ENCODE assay signal across 22 cellular contexts in genomic region chr2:235911633-235912032, GRCh38.
"Had no signal": no experiment of that assay in that cellular context is flagged by ENCODE, and none has a peak within 500 bp of the region (broad histone marks: within the 10 kb centered on the region; RNA-seq: fewer than 3 reads in every experiment).

No MANE protein-coding gene starts in this region.

- DNase-seq: activated B cell treated with CpG ODN at 0.5 μM for 24 hours; activated CD4-positive, alpha-beta memory T cell treated with anti-CD3 and anti-CD28 coated beads for 36 hours; activated CD4-positive, alpha-beta T cell treated with anti-CD3 and anti-CD28 coated beads, Interleukin-2, amount 10 ng/mL, durations not matched to agents 7 days and 5 days; activated CD8-positive, alpha-beta memory T cell treated with anti-CD3 and anti-CD28 coated beads for 24 hours; activated gamma-delta T cell; activated naive CD4-positive, alpha-beta T cell treated with anti-CD3 and anti-CD28 coated beads, Interleukin-2, amount 10 ng/mL, durations not matched to agents 7 days and 5 days; activated naive CD8-positive, alpha-beta T cell treated with anti-CD3 and anti-CD28 coated beads for 36 hours; activated T-cell treated with anti-CD3 and anti-CD28 coated beads, Interleukin-2, amount 50 U/mL, for 4 hours; brain microvascular endothelial cell; MG63; NCI-H1092; NCI-H1417; NCI-H1930; NCI-H345; NCI-H510A; NCI-H526 treated with DMSO at 0.1 percent for 48 hours; NCI-H82; T-helper 2 cell had no signal

- H3K36me3 ChIP-seq: brain microvascular endothelial cell, cardiac muscle cell, MG63 had no signal

- H3K27ac ChIP-seq: brain microvascular endothelial cell, cardiac muscle cell, SK-N-MC had no signal

- H3K4me3 Mint-ChIP-seq: activated B cell treated with CpG ODN at 0.5 μM for 24 hours; activated CD4-positive, alpha-beta memory T cell treated with anti-CD3 and anti-CD28 coated beads for 36 hours; activated CD4-positive, alpha-beta T cell treated with anti-CD3 and anti-CD28 coated beads, Interleukin-2, amount 10 ng/mL, durations not matched to agents 7 days and 5 days; activated naive CD4-positive, alpha-beta T cell treated with anti-CD3 and anti-CD28 coated beads, Interleukin-2, amount 10 ng/mL, durations not matched to agents 7 days and 5 days; activated naive CD8-positive, alpha-beta T cell treated with anti-CD3 and anti-CD28 coated beads for 36 hours; activated T-cell treated with anti-CD3 and anti-CD28 coated beads, Interleukin-2, amount 50 U/mL, for 4 hours; activated T-helper 17 cell treated with anti-CD3 and anti-CD28 coated beads, Interleukin-2, amount 50 U/mL, for 72 hours; T-cell had no signal

- H3K4me3 ChIP-seq: cardiac muscle cell, MG63, SK-N-MC had no signal

- H3K9me3 Mint-ChIP-seq: activated CD4-positive, alpha-beta T cell treated with anti-CD3 and anti-CD28 coated beads, Interleukin-2, amount 10 ng/mL, durations not matched to agents 7 days and 5 days; activated naive CD4-positive, alpha-beta T cell treated with anti-CD3 and anti-CD28 coated beads, Interleukin-2, amount 10 ng/mL, durations not matched to agents 7 days and 5 days had no signal

- H3K27me3 ChIP-seq: brain microvascular endothelial cell, cardiac muscle cell, MG63 had no signal

- H3K27ac Mint-ChIP-seq: activated B cell treated with CpG ODN at 0.5 μM for 24 hours; activated CD4-positive, alpha-beta memory T cell treated with anti-CD3 and anti-CD28 coated beads for 36 hours; activated CD4-positive, alpha-beta T cell treated with anti-CD3 and anti-CD28 coated beads, Interleukin-2, amount 10 ng/mL, durations not matched to agents 7 days and 5 days; activated naive CD4-positive, alpha-beta T cell treated with anti-CD3 and anti-CD28 coated beads, Interleukin-2, amount 10 ng/mL, durations not matched to agents 7 days and 5 days; activated naive CD8-positive, alpha-beta T cell treated with anti-CD3 and anti-CD28 coated beads for 36 hours; activated T-helper 17 cell treated with anti-CD3 and anti-CD28 coated beads, Interleukin-2, amount 50 U/mL, for 72 hours; T-cell had no signal

- H3K36me3 Mint-ChIP-seq: activated naive CD4-positive, alpha-beta T cell treated with anti-CD3 and anti-CD28 coated beads, Interleukin-2, amount 10 ng/mL, durations not matched to agents 7 days and 5 days; activated naive CD8-positive, alpha-beta T cell treated with anti-CD3 and anti-CD28 coated beads for 36 hours; T-cell had no signal

- H3K4me1 Mint-ChIP-seq: activated CD4-positive, alpha-beta T cell treated with anti-CD3 and anti-CD28 coated beads, Interleukin-2, amount 10 ng/mL, durations not matched to agents 7 days and 5 days; activated naive CD4-positive, alpha-beta T cell treated with anti-CD3 and anti-CD28 coated beads, Interleukin-2, amount 10 ng/mL, durations not matched to agents 7 days and 5 days; activated naive CD8-positive, alpha-beta T cell treated with anti-CD3 and anti-CD28 coated beads for 36 hours; activated T-helper 17 cell treated with anti-CD3 and anti-CD28 coated beads, Interleukin-2, amount 50 U/mL, for 72 hours; T-cell had no signal

- H3K9me3 ChIP-seq: MG63 had no signal

- H3K27me3 Mint-ChIP-seq: activated CD4-positive, alpha-beta T cell treated with anti-CD3 and anti-CD28 coated beads, Interleukin-2, amount 10 ng/mL, durations not matched to agents 7 days and 5 days; activated naive CD4-positive, alpha-beta T cell treated with anti-CD3 and anti-CD28 coated beads, Interleukin-2, amount 10 ng/mL, durations not matched to agents 7 days and 5 days had no signal

- ATAC-seq: activated T-cell treated with anti-CD3 and anti-CD28 coated beads, Interleukin-2, amount 50 U/mL, for 4 hours; activated T-helper 17 cell treated with anti-CD3 and anti-CD28 coated beads, Interleukin-2, amount 50 U/mL, for 72 hours had no signal
